In the genomic region with DNA sequence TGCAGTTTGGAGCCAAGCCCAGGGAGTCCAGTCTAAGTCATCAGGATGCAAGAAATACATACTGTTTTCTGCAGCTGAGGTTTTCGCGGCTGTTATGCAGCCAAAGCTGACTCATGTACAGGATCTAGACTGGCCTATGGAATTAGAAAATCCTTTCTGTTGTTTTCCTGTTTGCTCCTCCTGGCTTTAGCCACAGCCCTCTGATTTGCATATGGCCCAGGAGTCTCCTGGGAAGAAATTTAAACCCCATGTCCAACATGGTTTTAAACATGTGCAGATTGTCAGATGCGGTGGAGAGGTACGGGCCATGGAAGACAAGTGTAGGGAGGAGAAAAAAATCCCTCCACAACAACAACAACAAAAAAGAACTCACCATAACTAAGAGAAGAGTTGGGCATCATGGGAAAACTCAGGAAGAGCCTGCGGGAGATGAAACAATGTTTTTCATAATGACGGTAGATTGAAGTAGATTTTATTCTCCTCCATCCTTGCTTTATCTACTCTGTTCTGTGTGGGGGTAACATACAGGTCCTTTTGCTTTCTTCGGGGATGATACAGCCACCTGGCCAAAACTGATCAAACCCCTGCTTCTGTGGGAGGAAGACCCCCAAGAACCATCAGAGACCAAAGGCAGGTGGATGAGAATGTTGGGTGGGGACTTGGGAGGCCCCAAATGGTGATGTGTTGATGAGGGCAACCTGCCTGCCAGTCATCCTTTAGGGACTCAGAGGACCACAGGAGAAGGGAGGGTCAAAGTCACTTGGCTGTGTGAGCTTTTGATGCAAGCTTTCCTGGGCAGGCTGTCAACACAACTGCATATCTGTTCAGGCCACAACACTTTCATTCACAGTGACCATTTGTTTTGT, we compare ENCODE assay signal across 8 cellular contexts. TPM values are rescaled to one million over a fixed set of nuclear protein-coding genes. Genes with fewer than 3 reads are reported as not detected.
DNase-seq lines count a peak whose midpoint lies in the region; ATAC-seq and TF ChIP-seq lines count a peak whose summit lies in the region.

No MANE protein-coding gene starts in this region.

- peak overlapping the region; percentile 35 for H3K4me3 Mint-ChIP-seq in nephron progenitor cell

- intact Hi-C loops in left colon (cut with DNase I, micrococcal nuclease): no loop called here

- no peak for ATAC-seq in left colon

- DNase-seq in NCI-H2171 treated with DMSO at 0.1 percent for 48 hours (lab: John Stamatoyannopoulos, UW) (peak; percentile 45), NCI-H2171 (lab: John Stamatoyannopoulos, UW) (no peak), NCI-H226 (peak; percentile 99), cerebellar cortex (ENCODE audit: low spot score) (peak; percentile 81), nephron progenitor cell (no peak), NCI-H1105 (lab: John Stamatoyannopoulos, UW) (no peak), left colon (no peak)
- DNase-seq in effector CD4-positive, alpha-beta T cell: no peak

- no peaks in the 10 kb centered on the region for H3K9me3 Mint-ChIP-seq in nephron progenitor cell

- H3K36me3 Mint-ChIP-seq in nephron progenitor cell (ENCODE audit: low read depth): no peaks in the 10 kb centered on the region

- peak overlapping the region; percentile 100 for H3K27ac Mint-ChIP-seq in nephron progenitor cell

- TF ChIP-seq CTCF in nephron progenitor cell (IDR thresholded peaks at IDR 0.05): no peak

- peaks cover 92% of the 10 kb centered on the region for H3K4me1 Mint-ChIP-seq in nephron progenitor cell

- peaks cover 4% of the 10 kb centered on the region for H3K27me3 Mint-ChIP-seq in nephron progenitor cell (ENCODE audit: low read depth, poor library complexity)

RNA-seq across cellular contexts. Expression of gene GNA12, which starts 29.8 kb away (rescaled TPM):
- total RNA-seq in left colon: 10 to 100 TPM; 21.4 to 32.9 TPM

Comparison
In these comparisons a context has a peak if more than half of its experiments do, and no peak if none do; other contexts are left out.
1. DNase-seq: peak in NCI-H2171 treated with DMSO at 0.1 percent for 48 hours (single experiment), NCI-H226 (single experiment) and cerebellar cortex (single experiment); none in NCI-H2171 (single experiment), nephron progenitor cell (single experiment), effector CD4-positive, alpha-beta T cell (single experiment), NCI-H1105 (single experiment) and left colon (0 of 2).